2 cellular contexts compared by ENCODE assay signal in the genomic region with DNA sequence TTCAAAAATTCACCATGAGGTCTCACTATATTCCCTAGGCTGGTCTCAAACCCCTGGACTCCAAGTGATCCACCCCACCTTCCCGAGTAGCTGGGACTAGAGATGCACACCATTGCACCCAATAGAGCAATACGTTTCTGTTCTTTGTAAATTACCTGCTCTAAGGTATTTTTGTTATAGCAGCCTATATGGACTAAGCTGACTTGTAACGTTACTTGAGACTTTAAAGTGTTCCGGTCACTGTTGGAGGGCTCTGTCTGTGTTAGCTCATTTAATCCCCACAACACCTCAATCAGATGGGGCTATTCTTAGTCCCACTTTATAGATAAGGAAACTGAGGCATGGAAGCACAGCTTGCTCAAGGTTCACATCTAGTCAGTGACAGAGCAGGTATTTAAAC.
TF ChIP-seq lines count a peak whose summit lies in the region.

No MANE protein-coding gene starts in this region.

TF ChIP-seq in IMR-90, 13 proteins besides CTCF, POLR2A, EP300 and RAD21:
- TF ChIP-seq SMC3 (IDR thresholded peaks at IDR 0.05; ENCODE audit: low read depth, low read length) (no peak), BHLHE40 (IDR thresholded peaks at IDR 0.05; ENCODE audit: low read depth, low read length) (no peak), RFX5 (IDR thresholded peaks at IDR 0.05; ENCODE audit: low read depth, low read length) (no peak), CHD1 (IDR thresholded peaks at IDR 0.05; ENCODE audit: low read depth, low read length) (no peak), MXI1 (IDR thresholded peaks at IDR 0.05; ENCODE audit: borderline replicate concordance, low read depth, low read length) (no peak), MAFK (IDR thresholded peaks at IDR 0.05; ENCODE audit: low read depth, low read length) (no peak), USF2 (IDR thresholded peaks at IDR 0.05; ENCODE audit: low read depth, low read length) (no peak), RCOR1 (IDR thresholded peaks at IDR 0.05; ENCODE audit: insufficient replicate concordance, low read length) (no peak), CEBPB (IDR thresholded peaks at IDR 0.05; ENCODE audit: low read depth, low read length) (no peak), MAZ (IDR thresholded peaks at IDR 0.05; ENCODE audit: borderline replicate concordance, low read depth, low read length) (no peak), FOS (IDR thresholded peaks at IDR 0.05; ENCODE audit: low read depth, low read length) (no peak), NFE2L2 (IDR thresholded peaks at IDR 0.05; ENCODE audit: low read depth, low read length) (no peak)
- TF ChIP-seq, protein P1, sequence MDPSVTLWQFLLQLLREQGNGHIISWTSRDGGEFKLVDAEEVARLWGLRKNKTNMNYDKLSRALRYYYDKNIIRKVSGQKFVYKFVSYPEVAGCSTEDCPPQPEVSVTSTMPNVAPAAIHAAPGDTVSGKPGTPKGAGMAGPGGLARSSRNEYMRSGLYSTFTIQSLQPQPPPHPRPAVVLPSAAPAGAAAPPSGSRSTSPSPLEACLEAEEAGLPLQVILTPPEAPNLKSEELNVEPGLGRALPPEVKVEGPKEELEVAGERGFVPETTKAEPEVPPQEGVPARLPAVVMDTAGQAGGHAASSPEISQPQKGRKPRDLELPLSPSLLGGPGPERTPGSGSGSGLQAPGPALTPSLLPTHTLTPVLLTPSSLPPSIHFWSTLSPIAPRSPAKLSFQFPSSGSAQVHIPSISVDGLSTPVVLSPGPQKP (IDR thresholded peaks at IDR 0.05; ENCODE audit: borderline replicate concordance, low read depth, low read length): no peak

TF ChIP-seq in endothelial cell of umbilical vein, 7 proteins besides CTCF, POLR2A, EP300 and RAD21:
- TF ChIP-seq EZH2 (IDR thresholded peaks at IDR 0.05; ENCODE audit: borderline replicate concordance, low read depth, low read length, severe bottlenecking): no peak
- no peak for TF ChIP-seq FOS (IDR thresholded peaks at IDR 0.05; ENCODE audit: borderline replicate concordance, insufficient read depth, low read length)
- TF ChIP-seq MYC (IDR thresholded peaks at IDR 0.05; ENCODE audit: low read depth, low read length): no peak
- TF ChIP-seq GATA2 (IDR thresholded peaks at IDR 0.05; ENCODE audit: insufficient read depth, insufficient read length, low read depth, low read length): no peak
- TF ChIP-seq JUN (IDR thresholded peaks at IDR 0.05; ENCODE audit: borderline replicate concordance, insufficient read depth, insufficient read length, low read depth): no peak
- TF ChIP-seq, protein P2, sequence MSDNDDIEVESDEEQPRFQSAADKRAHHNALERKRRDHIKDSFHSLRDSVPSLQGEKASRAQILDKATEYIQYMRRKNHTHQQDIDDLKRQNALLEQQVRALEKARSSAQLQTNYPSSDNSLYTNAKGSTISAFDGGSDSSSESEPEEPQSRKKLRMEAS (IDR thresholded peaks at IDR 0.05; ENCODE audit: insufficient read depth, insufficient read length): no peak
- TF ChIP-seq POLR2AphosphoS5 (IDR thresholded peaks at IDR 0.05; ENCODE audit: insufficient read depth, low read depth, low read length): no peak
